7 cellular contexts compared by ENCODE assay signal in genomic region chr5:112848116-112848811, GRCh38.
DNase-seq lines count a peak whose midpoint lies in the region; ATAC-seq lines count a peak whose summit lies in the region.

No MANE protein-coding gene starts in this region.

- H3K27ac ChIP-seq in iPS-18a (ENCODE audit: low read length), result no peak overlapping the region

- H3K9ac ChIP-seq in iPS-18a (ENCODE audit: low read length), result no peak overlapping the region

- peak overlapping the region; percentile 16 for H3K27ac Mint-ChIP-seq in stimulated activated effector memory CD8-positive, alpha-beta T cell treated with anti-CD3 and anti-CD28 coated beads, Interleukin-12 subunit alpha, Interleukin-12 subunit beta, amount 100 ng/mL, for 72 hours

- peaks cover 5% of the 10 kb centered on the region for H3K4me1 Mint-ChIP-seq in stimulated activated effector memory CD8-positive, alpha-beta T cell treated with anti-CD3 and anti-CD28 coated beads, Interleukin-12 subunit alpha, Interleukin-12 subunit beta, amount 100 ng/mL, for 72 hours

- H3K9me3 ChIP-seq in iPS-18a (ENCODE audit: control insufficient read depth, low read depth, low read length), result no peaks in the 10 kb centered on the region

- H3K36me3 ChIP-seq in iPS-18a (ENCODE audit: control insufficient read depth, low read depth, low read length), result no peaks in the 10 kb centered on the region

- ATAC-seq in GM21447 (IDR thresholded peaks at IDR 0.05; ENCODE audit: unreplicated experiment) (peak; percentile 99), HG03571 (IDR thresholded peaks at IDR 0.05; ENCODE audit: unreplicated experiment) (peak; percentile 98)
- ATAC-seq in stimulated activated effector memory CD8-positive, alpha-beta T cell treated with anti-CD3 and anti-CD28 coated beads, Interleukin-12 subunit alpha, Interleukin-12 subunit beta, amount 100 ng/mL, for 72 hours, result peak; percentile 98

- peaks cover 9% of the 10 kb centered on the region for H3K4me1 ChIP-seq in iPS-18a (ENCODE audit: control insufficient read depth, low read depth, low read length)

- H3K36me3 Mint-ChIP-seq in stimulated activated effector memory CD8-positive, alpha-beta T cell treated with anti-CD3 and anti-CD28 coated beads, Interleukin-12 subunit alpha, Interleukin-12 subunit beta, amount 100 ng/mL, for 72 hours, result no peaks in the 10 kb centered on the region

- peak; percentile 54 for DNase-seq in GM03348 (ENCODE audit: low spot score)
- peak; percentile 73 for DNase-seq in NCI-H748 (lab: John Stamatoyannopoulos, UW; ENCODE audit: unreplicated experiment)
- DNase-seq in astrocyte of the hippocampus (ENCODE audit: low read depth, low spot score), result peak; percentile 70
- DNase-seq in stimulated activated effector memory CD8-positive, alpha-beta T cell treated with anti-CD3 and anti-CD28 coated beads, Interleukin-12 subunit alpha, Interleukin-12 subunit beta, amount 100 ng/mL, for 72 hours (ENCODE audit: low spot score in 2 of 2), result no peak

- H3K4me3 Mint-ChIP-seq in stimulated activated effector memory CD8-positive, alpha-beta T cell treated with anti-CD3 and anti-CD28 coated beads, Interleukin-12 subunit alpha, Interleukin-12 subunit beta, amount 100 ng/mL, for 72 hours, result no peak overlapping the region

- no peaks in the 10 kb centered on the region for H3K9me3 Mint-ChIP-seq in stimulated activated effector memory CD8-positive, alpha-beta T cell treated with anti-CD3 and anti-CD28 coated beads, Interleukin-12 subunit alpha, Interleukin-12 subunit beta, amount 100 ng/mL, for 72 hours

- H3K27me3 ChIP-seq in iPS-18a (ENCODE audit: control insufficient read depth, insufficient read depth, low read length), result no peaks in the 10 kb centered on the region

- H3K4me3 ChIP-seq in iPS-18a (ENCODE audit: low read length), result peak overlapping the region; percentile 12

Comparison
In these comparisons a context has a peak if more than half of its experiments do, and no peak if none do; other contexts are left out.
1. DNase-seq: peak in GM03348 (single experiment), NCI-H748 (single experiment) and astrocyte of the hippocampus (single experiment); none in stimulated activated effector memory CD8-positive, alpha-beta T cell treated with anti-CD3 and anti-CD28 coated beads, Interleukin-12 subunit alpha, Interleukin-12 subunit beta, amount 100 ng/mL, for 72 hours (0 of 2).
2. Peak in every context shown above with its lines, with median percentiles within 50 percentile points of each other: ATAC-seq.